Comparison of ENCODE assay signal across 8 cellular contexts in the genomic region with DNA sequence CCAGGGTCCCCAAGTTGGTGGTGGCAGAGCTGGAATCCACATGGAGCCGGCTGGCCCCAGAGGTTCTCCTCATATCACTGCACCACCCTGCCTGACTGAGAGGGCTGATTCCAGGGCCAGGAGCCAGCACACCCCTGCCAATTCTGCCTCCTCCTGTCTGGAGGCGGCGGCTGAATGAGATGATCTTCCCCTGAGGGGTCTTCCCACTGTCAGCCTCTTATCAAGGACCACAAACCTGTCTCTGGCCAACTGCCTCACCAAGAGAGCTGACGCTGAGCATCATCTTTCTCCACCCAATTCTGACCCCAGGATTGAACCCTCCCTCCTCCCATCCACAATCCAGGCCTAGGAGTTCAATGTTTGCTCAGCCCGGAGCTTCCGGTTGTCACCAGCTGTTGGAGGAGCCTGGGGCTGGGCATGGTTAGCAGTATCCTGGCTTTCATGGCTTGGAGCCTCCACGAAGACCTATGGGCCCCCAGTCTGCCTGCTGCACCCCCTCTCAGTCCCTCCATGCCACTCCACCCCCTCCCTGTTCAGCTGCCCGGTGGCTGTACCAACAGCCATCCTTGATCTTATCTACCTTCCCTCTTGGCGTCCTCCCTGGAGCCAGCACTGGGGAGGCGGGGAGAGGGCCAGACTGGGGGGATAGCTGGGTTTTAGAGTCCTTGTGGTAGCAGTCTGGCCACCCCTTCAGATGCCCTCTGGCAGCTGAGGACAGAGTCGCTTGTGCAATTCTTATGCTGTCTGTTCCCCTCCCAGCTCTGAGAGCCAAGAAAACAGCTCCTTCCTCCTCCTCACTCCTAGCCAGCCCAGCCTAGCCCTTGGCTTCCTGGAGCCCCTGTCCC. TPM values are rescaled to one million over a fixed set of nuclear protein-coding genes. Genes with fewer than 3 reads are reported as not detected.
A peak's percentile ranks its signal among the peaks of the same experiment; 100 is the strongest.
DNase-seq lines count a peak whose midpoint lies in the region; ATAC-seq, FAIRE-seq and TF ChIP-seq lines count a peak whose summit lies in the region.
"Had no signal": no experiment of that assay in that cellular context is flagged by ENCODE, and none has a peak within 500 bp of the region (broad histone marks: within the 10 kb centered on the region; RNA-seq: fewer than 3 reads in every experiment).

No MANE protein-coding gene starts in this region.

- no peaks in the 10 kb centered on the region for H3K27me3 ChIP-seq in Panc1 (ENCODE audit: control insufficient read depth, insufficient read depth, low read length)

- ATAC-seq in Panc1: peak; percentile 13; the same call in 1 of the 2 replicates
- ATAC-seq in Right ventricle myocardium superior (ENCODE audit: poor library complexity): peak; percentile 81
- no peak for ATAC-seq in stimulated activated effector memory CD8-positive, alpha-beta T cell treated with anti-CD3 and anti-CD28 coated beads, Interleukin-12 subunit alpha, Interleukin-12 subunit beta, amount 100 ng/mL, for 72 hours

- in situ Hi-C loops in Panc1 (cut with HindIII; ENCODE audit: low pct_unique_long_range_greater_than_20kb, low sequenced_read_pairs): no loop called here

- POLR2A ChIA-PET in Panc1 (lab: Charles Lee): interaction anchor here (0.6 to 1.4 kb wide), 3 partner anchors 23 to 287 kb away, joined by 3 to 17 read pairs (median 3); partner anchors contain the start of genes EME1 and MRPL27

- no peak for TF ChIP-seq CTCF in HFFc6 (IDR thresholded peaks at IDR 0.05)
- no peak for TF ChIP-seq CTCF in Panc1 (IDR thresholded peaks at IDR 0.05)

- no peaks in the 10 kb centered on the region for H3K36me3 ChIP-seq in Panc1 (ENCODE audit: control insufficient read depth, insufficient read depth, low read length)

- H3K36me3 Mint-ChIP-seq in HFFc6 (ENCODE audit: low read depth): peaks cover 9% of the 10 kb centered on the region; the same call in 1 of the 2 replicates
- no peaks in the 10 kb centered on the region for H3K36me3 Mint-ChIP-seq in stimulated activated effector memory CD8-positive, alpha-beta T cell treated with anti-CD3 and anti-CD28 coated beads, Interleukin-12 subunit alpha, Interleukin-12 subunit beta, amount 100 ng/mL, for 72 hours

- H3K27me3 Mint-ChIP-seq in HFFc6 (ENCODE audit: insufficient read depth): peaks cover 2% of the 10 kb centered on the region; the same call in 1 of the 2 replicates

- intact Hi-C loops in Panc1 (cut with micrococcal nuclease; ENCODE audit: unreplicated experiment): no loop called here
- intact Hi-C loops in Right ventricle myocardium superior (cut with DNase I): no loop called here

- no peak overlapping the region for H3K4me3 ChIP-seq in Panc1 (ENCODE audit: low read depth in 2 of 2, low read length in 2 of 2)

- BruUV-seq in Panc1 (replicated peaks; lab: Mats Ljungman, UMichigan): no TSS peak

- H3K27ac Mint-ChIP-seq in HFFc6: peak overlapping the region; percentile 96
- H3K27ac Mint-ChIP-seq in stimulated activated effector memory CD8-positive, alpha-beta T cell treated with anti-CD3 and anti-CD28 coated beads, Interleukin-12 subunit alpha, Interleukin-12 subunit beta, amount 100 ng/mL, for 72 hours: peak overlapping the region; percentile 93

- FAIRE-seq in HTR-8/SVneo (lab: Jason Lieb, UNC): no peak

- peaks cover 59% of the 10 kb centered on the region for H3K4me1 ChIP-seq in Panc1 (ENCODE audit: control insufficient read depth, insufficient read depth, low read length)

- no peaks in the 10 kb centered on the region for H3K9me3 ChIP-seq in Panc1 (ENCODE audit: control insufficient read depth, insufficient read depth, low read depth, low read length)

- CTCF ChIA-PET in Panc1 (lab: Charles Lee): interaction anchor here (0.9 to 1.5 kb wide), 2 partner anchors 22 to 35 kb away, joined by 4 to 5 read pairs; no protein-coding TSS in a partner anchor

- DNase-seq in HFFc6 (no peak), Panc1 (ENCODE audit: low read depth, low spot score) (no peak), Right ventricle myocardium superior (peak; percentile 63), HTR-8/SVneo (ENCODE audit: insufficient read length, low spot score) (no peak), NCI-H187 treated with DMSO at 0.1 percent for 48 hours (lab: John Stamatoyannopoulos, UW) (no peak), NCI-H1105 (lab: John Stamatoyannopoulos, UW) (no peak)
- no peak for DNase-seq in stimulated activated effector memory CD8-positive, alpha-beta T cell treated with anti-CD3 and anti-CD28 coated beads, Interleukin-12 subunit alpha, Interleukin-12 subunit beta, amount 100 ng/mL, for 72 hours (ENCODE audit: low spot score in 2 of 2)
- DNase-seq: NCI-H2227 treated with DMSO at 0.1 percent for 48 hours had no signal

- H3K4me1 Mint-ChIP-seq in HFFc6 (ENCODE audit: low read depth): peaks cover 50% of the 10 kb centered on the region
- H3K4me1 Mint-ChIP-seq in stimulated activated effector memory CD8-positive, alpha-beta T cell treated with anti-CD3 and anti-CD28 coated beads, Interleukin-12 subunit alpha, Interleukin-12 subunit beta, amount 100 ng/mL, for 72 hours: peaks cover 31% of the 10 kb centered on the region

- H3K27ac ChIP-seq in Panc1 (ENCODE audit: low read length): peak overlapping the region; percentile 85

- H3K9me3 Mint-ChIP-seq in HFFc6: no peaks in the 10 kb centered on the region
- no peaks in the 10 kb centered on the region for H3K9me3 Mint-ChIP-seq in stimulated activated effector memory CD8-positive, alpha-beta T cell treated with anti-CD3 and anti-CD28 coated beads, Interleukin-12 subunit alpha, Interleukin-12 subunit beta, amount 100 ng/mL, for 72 hours

- H3K4me3 Mint-ChIP-seq in HFFc6: peak overlapping the region; percentile 49
- H3K4me3 Mint-ChIP-seq in stimulated activated effector memory CD8-positive, alpha-beta T cell treated with anti-CD3 and anti-CD28 coated beads, Interleukin-12 subunit alpha, Interleukin-12 subunit beta, amount 100 ng/mL, for 72 hours: no peak overlapping the region

RNA-seq across cellular contexts. Expression of gene ABCC3, which starts 25.6 kb away (rescaled TPM):
- total RNA-seq in HFFc6 (2021; fragmentation: NEBNext Ultra II Directional; extraction: Animal tissue kit (Norgen Biotek cat#: 25700)): 10 to 100 TPM; 18.4 to 23.6 (median 21.3) TPM
- 128 TPM for total RNA-seq in Panc1 (2021; ENCODE audit: unreplicated experiment)
- polyA plus RNA-seq in Panc1 (2012; ENCODE audit: insufficient read length): 188 TPM
- 0.43 TPM for total RNA-seq in Right ventricle myocardium superior

RNA-seq across cellular contexts. Expression of gene ANKRD40, which starts 47.5 kb away (rescaled TPM):
- total RNA-seq in HFFc6 (2021; fragmentation: NEBNext Ultra II Directional; extraction: Animal tissue kit (Norgen Biotek cat#: 25700)): 10 to 100 TPM; 43.1 to 48.4 (median 46.6) TPM
- 57.2 TPM for total RNA-seq in Panc1 (2021; ENCODE audit: unreplicated experiment)
- polyA plus RNA-seq in Panc1 (2012; ENCODE audit: insufficient read length): 28.2 TPM
- 58.4 TPM for total RNA-seq in Right ventricle myocardium superior

RNA-seq across cellular contexts. Expression of gene LUC7L3, which starts 59.1 kb away (rescaled TPM):
- 10 to 100 TPM; 54.0 to 76.3 (median 59.1) TPM for total RNA-seq in HFFc6 (2021; fragmentation: NEBNext Ultra II Directional; extraction: Animal tissue kit (Norgen Biotek cat#: 25700))
- 136 TPM for total RNA-seq in Panc1 (2021; ENCODE audit: unreplicated experiment)
- 97.6 TPM for polyA plus RNA-seq in Panc1 (2012; ENCODE audit: insufficient read length)
- total RNA-seq in Right ventricle myocardium superior: 58.1 TPM

Comparison
In these comparisons a context has a peak if more than half of its experiments do, and no peak if none do; other contexts are left out.
1. RNA of gene ABCC3, which starts 25.6 kb away (total RNA-seq): 128 TPM in Panc1 (single experiment) and 18.4 to 23.6 TPM in HFFc6; 0.43 TPM in Right ventricle myocardium superior (single experiment); every median in the first group is over 10 times any median in the second.